22 cellular contexts compared by ENCODE assay signal in the genomic region with DNA sequence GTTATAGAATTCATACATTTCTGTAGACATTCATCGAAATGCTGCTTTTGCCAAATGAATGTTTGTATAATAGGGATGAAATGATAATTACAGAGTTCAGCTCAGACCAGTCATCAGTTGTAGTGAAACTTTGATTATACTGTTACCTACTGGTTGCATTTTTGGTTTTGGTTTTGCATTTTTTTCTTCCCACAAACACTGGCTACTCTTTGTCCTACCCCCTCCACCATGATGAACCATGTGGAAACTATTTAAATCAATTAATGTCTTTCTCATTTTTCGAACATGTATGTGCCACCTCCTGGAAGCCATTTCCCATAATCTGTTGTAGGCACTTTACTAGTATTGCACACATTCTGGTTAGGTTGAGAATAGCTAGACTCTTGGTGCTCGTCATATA.
DNase-seq lines count a peak whose midpoint lies in the region; ATAC-seq and TF ChIP-seq lines count a peak whose summit lies in the region.
"Had no signal": no experiment of that assay in that cellular context is flagged by ENCODE, and none has a peak within 500 bp of the region (broad histone marks: within the 10 kb centered on the region; RNA-seq: fewer than 3 reads in every experiment).

No MANE protein-coding gene starts in this region.

- H3K4me1 ChIP-seq in SK-N-SH (ENCODE audit: control insufficient read depth in 1 of 2, insufficient read depth in 2 of 2, low read depth in 1 of 2, low read length in 1 of 2) (peaks cover 0 to 18% of the 10 kb centered on the region in 2 experiments; a peak in 3 of 4 replicates), MM.1S (ENCODE audit: low read length) (peaks cover 13% of the 10 kb centered on the region), smooth muscle cell (ENCODE audit: low read depth) (peaks cover 6% of the 10 kb centered on the region), testis (no peaks in the 10 kb centered on the region)
- H3K4me1 ChIP-seq: Peyer's patch had no signal

- H3K9me2 ChIP-seq in SK-N-SH = no peaks in the 10 kb centered on the region
- no peaks in the 10 kb centered on the region for H3K9me2 ChIP-seq in MM.1S (replicated peaks; ENCODE audit: insufficient read depth, low read length)

- no peak for TF ChIP-seq POLR2A in testis (IDR thresholded peaks at IDR 0.05)

- intact Hi-C loops in testis (cut with DNase I; ENCODE audit: low total_unique reads) = no loop called here

- ATAC-seq in SK-N-SH treated with all-trans-retinoic acid at 6 μM for 48 hours (no peak), GM18511 (IDR thresholded peaks at IDR 0.05; ENCODE audit: unreplicated experiment) (no peak)
- ATAC-seq: GM12878, HCT116 had no signal

- DNase-seq in SK-N-SH (no peak), MM.1S (peak; percentile 32), caudate nucleus (lab: John Stamatoyannopoulos, UW) (no peak), smooth muscle cell (lab: John Stamatoyannopoulos, UW; ENCODE audit: unreplicated experiment) (no peak), HUDEP-2 (lab: John Stamatoyannopoulos, UW; ENCODE audit: unreplicated experiment in 76 of 76) (no peak), testis (no peak)
- DNase-seq: CD4-positive, CD25-positive, alpha-beta regulatory T cell; DMS53; NCI-H1105 treated with DMSO at 0.1 percent for 48 hours; NCI-H2029 treated with DMSO at 0.1 percent for 48 hours; NCI-H2227 treated with DMSO at 0.1 percent for 48 hours; NCI-H526 treated with DMSO at 0.1 percent for 48 hours; OCI-M1; Peyer's patch; SHP77 treated with DMSO at 0.1 percent for 48 hours; SW 1271 had no signal

- H2AFZ ChIP-seq in SK-N-SH (ENCODE audit: low read depth) (no peak overlapping the region), MM.1S (ENCODE audit: low read length) (no peak overlapping the region), smooth muscle cell (ENCODE audit: low read depth) (no peak overlapping the region)

- no peak for TF ChIP-seq CTCF in SK-N-SH (IDR thresholded peaks at IDR 0.05)
- TF ChIP-seq CTCF in MM.1S (IDR thresholded peaks at IDR 0.05; ENCODE audit: low read length) = no peak
- TF ChIP-seq CTCF in smooth muscle cell (IDR thresholded peaks at IDR 0.05; ENCODE audit: borderline replicate concordance, insufficient read depth, poor library complexity, severe bottlenecking) = no peak
- TF ChIP-seq CTCF in testis (IDR thresholded peaks at IDR 0.05) = no peak

- H3K27ac ChIP-seq in SK-N-SH (ENCODE audit: low read depth in 2 of 2, low read length in 1 of 2) (peak overlapping the region in 1 of 2 experiments; percentile 69; a peak in 1 of 4 replicates), MM.1S (ENCODE audit: low read length) (no peak overlapping the region), caudate nucleus (ENCODE audit: low read depth, low read length) (peak overlapping the region; percentile 42), smooth muscle cell (ENCODE audit: low read depth) (peak overlapping the region; percentile 64), testis (no peak overlapping the region)
- H3K27ac ChIP-seq: 22Rv1, HL-60, Peyer's patch had no signal

- H3K4me3 ChIP-seq in SK-N-SH (ENCODE audit: low read depth in 2 of 2, low read length in 1 of 2) = no peak overlapping the region
- H3K4me3 ChIP-seq in MM.1S (ENCODE audit: low read length) = no peak overlapping the region
- no peak overlapping the region for H3K4me3 ChIP-seq in smooth muscle cell
- H3K4me3 ChIP-seq in testis = no peak overlapping the region
- H3K4me3 ChIP-seq: GM12878, Peyer's patch had no signal

- POLR2A ChIA-PET in SK-N-SH (lab: Yijun Ruan, JAX) = no interaction called here

- H3K4me2 ChIP-seq in SK-N-SH (peak overlapping the region; percentile 55; the same call in 1 of the 2 replicates), MM.1S (ENCODE audit: low read depth, low read length) (peak overlapping the region; percentile 18; the same call in 1 of the 2 replicates), smooth muscle cell (peak overlapping the region; percentile 34)

- H3K36me3 ChIP-seq in SK-N-SH (replicated peaks in 1 of 2; ENCODE audit: control insufficient read depth in 1 of 2, insufficient read depth in 2 of 2, low read length in 1 of 2) = no peaks in the 10 kb centered on the region
- no peaks in the 10 kb centered on the region for H3K36me3 ChIP-seq in MM.1S (replicated peaks; ENCODE audit: insufficient read depth, low read length)
- H3K36me3 ChIP-seq in smooth muscle cell (ENCODE audit: low read depth) = no peaks in the 10 kb centered on the region
- no peaks in the 10 kb centered on the region for H3K36me3 ChIP-seq in testis (ENCODE audit: low read depth, missing control alignments)
- H3K36me3 ChIP-seq: Peyer's patch had no signal

- no peaks in the 10 kb centered on the region for H3K27me3 ChIP-seq in SK-N-SH (ENCODE audit: insufficient read depth)
- H3K27me3 ChIP-seq in MM.1S (replicated peaks; ENCODE audit: insufficient read depth, low read length) = no peaks in the 10 kb centered on the region
- no peaks in the 10 kb centered on the region for H3K27me3 ChIP-seq in smooth muscle cell (ENCODE audit: low read depth)
- no peaks in the 10 kb centered on the region for H3K27me3 ChIP-seq in testis
- H3K27me3 ChIP-seq: Peyer's patch had no signal

- no peak for TF ChIP-seq EP300 in SK-N-SH (IDR thresholded peaks at IDR 0.05; ENCODE audit: borderline replicate concordance in 1 of 2, low read depth in 1 of 2, low read length in 1 of 2)

- H3K9me3 ChIP-seq in SK-N-SH (no peaks in the 10 kb centered on the region), MM.1S (replicated peaks; ENCODE audit: insufficient read depth, low read length) (no peaks in the 10 kb centered on the region), smooth muscle cell (replicated peaks; ENCODE audit: low read depth) (no peaks in the 10 kb centered on the region), testis (no peaks in the 10 kb centered on the region)
- H3K9me3 ChIP-seq: Peyer's patch had no signal

- CTCF ChIA-PET in SK-N-SH (lab: Yijun Ruan, JAX) = interaction anchor here (1.7 kb wide), 1 partner anchor 48 kb away, joined by 4 read pairs; no protein-coding TSS in a partner anchor

- H3K9ac ChIP-seq in SK-N-SH = no peak overlapping the region
- H3K9ac ChIP-seq in MM.1S (ENCODE audit: low read length) = no peak overlapping the region
- no peak overlapping the region for H3K9ac ChIP-seq in smooth muscle cell (ENCODE audit: low read depth)

- H4K20me1 ChIP-seq in SK-N-SH (ENCODE audit: insufficient read depth) (no peaks in the 10 kb centered on the region), MM.1S (ENCODE audit: insufficient read depth, low read length) (no peaks in the 10 kb centered on the region), smooth muscle cell (ENCODE audit: low read depth) (no peaks in the 10 kb centered on the region)

- WGBS in SK-N-SH (ENCODE audit: low lambda C conversion rate) = 56% methylated on average over 3 of the region's 3 CpGs
- 65% methylated on average over 3 of the region's 3 CpGs for WGBS in smooth muscle cell (ENCODE audit: low lambda C conversion rate)
- WGBS in testis, 2 donors = 80 to 89% methylated on average over 3 of the region's 3 CpGs

- TF ChIP-seq RAD21 in SK-N-SH (IDR thresholded peaks at IDR 0.05; ENCODE audit: low read length) = no peak

- H3K79me2 ChIP-seq in SK-N-SH (ENCODE audit: insufficient read depth) (no peaks in the 10 kb centered on the region), MM.1S (ENCODE audit: low read length) (no peaks in the 10 kb centered on the region), smooth muscle cell (ENCODE audit: low read depth) (no peaks in the 10 kb centered on the region)

- H3F3A ChIP-seq in SK-N-SH (replicated peaks; ENCODE audit: insufficient read depth) (peaks cover 14% of the 10 kb centered on the region), MM.1S (ENCODE audit: insufficient read depth, low read length) (no peaks in the 10 kb centered on the region), smooth muscle cell (ENCODE audit: low read depth) (peaks cover 8% of the 10 kb centered on the region)

TF ChIP-seq in SK-N-SH, 30 proteins besides CTCF, POLR2A, EP300 and RAD21 (continues in another document):
- TF ChIP-seq GABPA (IDR thresholded peaks at IDR 0.05; ENCODE audit: low read depth) (no peak), MXI1 (IDR thresholded peaks at IDR 0.05; ENCODE audit: low read depth, low read length) (no peak), SIN3A (IDR thresholded peaks at IDR 0.05; ENCODE audit: borderline replicate concordance, low read depth, low read length) (no peak), POLR2AphosphoS5 (IDR thresholded peaks at IDR 0.05; ENCODE audit: low read depth, low read length) (no peak), TCF12 (IDR thresholded peaks at IDR 0.05) (no peak), FOXJ3 (CRISPR knock-in tag; IDR thresholded peaks at IDR 0.05) (no peak), FOSL2 (IDR thresholded peaks at IDR 0.05; ENCODE audit: borderline replicate concordance, low read depth) (no peak), PBX3 (IDR thresholded peaks at IDR 0.05) (no peak)

TF ChIP-seq in SK-N-SH treated with all-trans-retinoic acid at 6 μM for 48 hours, 23 proteins besides CTCF, POLR2A, EP300 and RAD21 (continues in another document):
- TF ChIP-seq, protein P1, sequence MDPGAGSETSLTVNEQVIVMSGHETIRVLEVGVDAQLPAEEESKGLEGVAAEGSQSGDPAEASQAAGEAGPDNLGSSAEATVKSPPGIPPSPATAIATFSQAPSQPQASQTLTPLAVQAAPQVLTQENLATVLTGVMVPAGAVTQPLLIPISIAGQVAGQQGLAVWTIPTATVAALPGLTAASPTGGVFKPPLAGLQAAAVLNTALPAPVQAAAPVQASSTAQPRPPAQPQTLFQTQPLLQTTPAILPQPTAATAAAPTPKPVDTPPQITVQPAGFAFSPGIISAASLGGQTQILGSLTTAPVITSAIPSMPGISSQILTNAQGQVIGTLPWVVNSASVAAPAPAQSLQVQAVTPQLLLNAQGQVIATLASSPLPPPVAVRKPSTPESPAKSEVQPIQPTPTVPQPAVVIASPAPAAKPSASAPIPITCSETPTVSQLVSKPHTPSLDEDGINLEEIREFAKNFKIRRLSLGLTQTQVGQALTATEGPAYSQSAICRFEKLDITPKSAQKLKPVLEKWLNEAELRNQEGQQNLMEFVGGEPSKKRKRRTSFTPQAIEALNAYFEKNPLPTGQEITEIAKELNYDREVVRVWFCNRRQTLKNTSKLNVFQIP (CRISPR knock-in tag; IDR thresholded peaks at IDR 0.05; ENCODE audit: borderline replicate concordance, low read depth) = no peak
- no peak for TF ChIP-seq ESRRG (CRISPR knock-in tag; IDR thresholded peaks at IDR 0.05)

Comparison
In these comparisons a context has a peak if more than half of its experiments do, and no peak if none do; other contexts are left out.
1. H3K27ac ChIP-seq: peak in caudate nucleus (single experiment) and smooth muscle cell (single experiment); none in MM.1S (single experiment) and testis (0 of 2).
2. Peak in every context shown above with its lines, with median percentiles within 50 percentile points of each other: H3K4me2 ChIP-seq.